ENCODE assay signal across 10 cellular contexts in the genomic region with DNA sequence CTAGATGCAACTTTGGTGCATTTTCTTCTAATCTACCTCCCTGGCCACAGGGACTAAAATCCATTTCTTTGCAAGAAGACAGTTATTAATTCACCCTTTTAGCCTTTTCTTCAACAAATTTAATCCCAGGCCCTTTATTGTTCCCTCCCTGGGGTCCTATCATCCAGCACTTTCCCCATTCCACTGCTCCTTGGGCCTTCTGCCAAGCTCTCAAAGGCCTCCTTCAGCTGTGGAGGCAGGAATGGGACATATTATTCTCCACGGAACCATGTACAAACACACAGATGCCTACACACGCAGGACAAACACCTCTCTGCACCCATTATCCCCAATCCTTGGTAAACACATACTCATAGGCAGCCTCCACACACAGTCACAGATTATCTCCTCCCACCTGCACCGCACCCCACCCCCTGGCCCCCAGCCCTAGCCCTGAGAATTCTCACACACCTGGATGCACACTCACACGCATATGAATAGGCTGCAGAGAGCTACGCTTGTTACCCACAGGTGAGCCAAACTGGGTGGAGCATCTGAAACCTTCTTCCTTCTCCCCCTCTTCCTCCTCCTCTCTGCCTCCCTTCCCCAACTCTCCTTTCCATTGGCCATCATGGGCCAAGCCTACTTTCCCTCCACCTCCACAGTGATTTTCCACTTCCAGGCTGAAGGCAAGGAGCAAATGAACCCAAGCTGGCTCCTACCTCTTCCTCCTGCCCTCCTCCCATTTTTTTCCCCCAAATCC. TPM values are rescaled to one million over a fixed set of nuclear protein-coding genes. Genes with fewer than 3 reads are reported as not detected.
DNase-seq lines count a peak whose midpoint lies in the region; ATAC-seq, FAIRE-seq and TF ChIP-seq lines count a peak whose summit lies in the region.
"Had no signal": no experiment of that assay in that cellular context is flagged by ENCODE, and none has a peak within 500 bp of the region (broad histone marks: within the 10 kb centered on the region; RNA-seq: fewer than 3 reads in every experiment).

No MANE protein-coding gene starts in this region.

- peak; percentile 87 for FAIRE-seq in keratinocyte (lab: Jason Lieb, UNC)

- H3K9me1 ChIP-seq in keratinocyte (ENCODE audit: control insufficient read depth, extremely low read depth, insufficient read depth, low read length): peaks cover 3% of the 10 kb centered on the region

- H3K9ac ChIP-seq in keratinocyte (ENCODE audit: control insufficient read depth, extremely low read depth, insufficient read depth, low read length): peak overlapping the region; percentile 9

- peak overlapping the region; percentile 17 for H3K4me2 ChIP-seq in keratinocyte (ENCODE audit: control insufficient read depth, extremely low read depth, insufficient read depth, low read depth, low read length)

- H3K27ac ChIP-seq in RWPE2 (ENCODE audit: poor library complexity, severe bottlenecking) (peak overlapping the region; percentile 69), keratinocyte (ENCODE audit: control insufficient read depth, insufficient read depth, low read length) (peak overlapping the region; percentile 51)

- no peaks in the 10 kb centered on the region for H3K9me3 Mint-ChIP-seq in activated CD4-positive, alpha-beta memory T cell treated with anti-CD3 and anti-CD28 coated beads, Interleukin-2, amount 10 ng/mL, durations not matched to agents 7 days and 5 days
- H3K9me3 Mint-ChIP-seq in activated CD4-positive, alpha-beta memory T cell treated with anti-CD3 and anti-CD28 coated beads for 36 hours: no peaks in the 10 kb centered on the region
- H3K9me3 Mint-ChIP-seq in stimulated activated naive B cell treated with anti-CD40 and anti-IgM and Interleukin-4, amounts not matched to agents 10 μg/mL and 1 μg/mL and 100 μg/mL, for 72 hours: no peaks in the 10 kb centered on the region

- H3K27me3 ChIP-seq in RWPE2 (ENCODE audit: insufficient read depth, poor library complexity, severe bottlenecking) (no peaks in the 10 kb centered on the region), keratinocyte (ENCODE audit: control insufficient read depth, extremely low read depth, insufficient read depth, low read length) (no peaks in the 10 kb centered on the region)

- H3K4me1 ChIP-seq in RWPE2 (ENCODE audit: insufficient read depth, poor library complexity, severe bottlenecking) (peaks cover 46% of the 10 kb centered on the region), keratinocyte (ENCODE audit: control insufficient read depth, extremely low read depth, insufficient read depth, low read length) (peaks cover 78% of the 10 kb centered on the region)

- no peak for DNase-seq in activated CD4-positive, alpha-beta memory T cell treated with anti-CD3 and anti-CD28 coated beads, Interleukin-2, amount 10 ng/mL, durations not matched to agents 7 days and 5 days
- no peak for DNase-seq in activated CD4-positive, alpha-beta memory T cell treated with anti-CD3 and anti-CD28 coated beads for 36 hours
- DNase-seq in RWPE2 (ENCODE audit: low spot score): no peak
- DNase-seq in keratinocyte (ENCODE audit: low read depth, low spot score): no peak
- DNase-seq in stimulated activated naive B cell treated with anti-CD40 and anti-IgM and Interleukin-4, amounts not matched to agents 10 μg/mL and 1 μg/mL and 100 μg/mL, for 72 hours: no peak
- DNase-seq in G401 (ENCODE audit: low spot score): no peak
- DNase-seq in inferior parietal cortex (ENCODE audit: extremely low spot score): no peak
- no peak for DNase-seq in RKO (ENCODE audit: low spot score)

- CTCF ChIA-PET in activated CD4-positive, alpha-beta memory T cell treated with anti-CD3 and anti-CD28 coated beads, Interleukin-2, amount 10 ng/mL, durations not matched to agents 7 days and 5 days (lab: Charles Lee): no interaction called here
- CTCF ChIA-PET in activated CD4-positive, alpha-beta memory T cell treated with anti-CD3 and anti-CD28 coated beads for 36 hours (lab: Charles Lee): no interaction called here

- no peak overlapping the region for H3K4me3 ChIP-seq in RWPE2 (ENCODE audit: severe bottlenecking)
- no peak overlapping the region for H3K4me3 ChIP-seq in keratinocyte (ENCODE audit: control insufficient read depth in 2 of 3, extremely low read depth in 1 of 3, insufficient read depth in 2 of 3, low read depth in 1 of 3, low read length in 3 of 3)
- H3K4me3 ChIP-seq: coronary artery had no signal

- dilution Hi-C loops in keratinocyte (cut with MboI; ENCODE audit: extremely low pct_ligation_motif_present, low sequenced_read_pairs): no loop called here

- H3K9me3 ChIP-seq in RWPE2 (ENCODE audit: severe bottlenecking): no peaks in the 10 kb centered on the region
- no peaks in the 10 kb centered on the region for H3K9me3 ChIP-seq in keratinocyte (ENCODE audit: control insufficient read depth, low read depth, low read length)

- peak overlapping the region; percentile 78 for H3K27ac Mint-ChIP-seq in activated CD4-positive, alpha-beta memory T cell treated with anti-CD3 and anti-CD28 coated beads, Interleukin-2, amount 10 ng/mL, durations not matched to agents 7 days and 5 days
- no peak overlapping the region for H3K27ac Mint-ChIP-seq in activated CD4-positive, alpha-beta memory T cell treated with anti-CD3 and anti-CD28 coated beads for 36 hours
- peak overlapping the region; percentile 20 for H3K27ac Mint-ChIP-seq in stimulated activated naive B cell treated with anti-CD40 and anti-IgM and Interleukin-4, amounts not matched to agents 10 μg/mL and 1 μg/mL and 100 μg/mL, for 72 hours

- H3K4me1 Mint-ChIP-seq in activated CD4-positive, alpha-beta memory T cell treated with anti-CD3 and anti-CD28 coated beads, Interleukin-2, amount 10 ng/mL, durations not matched to agents 7 days and 5 days: peaks cover 76% of the 10 kb centered on the region
- H3K4me1 Mint-ChIP-seq in activated CD4-positive, alpha-beta memory T cell treated with anti-CD3 and anti-CD28 coated beads for 36 hours (ENCODE audit: low read depth): peaks cover 60% of the 10 kb centered on the region
- peaks cover 54 to 74% of the 10 kb centered on the region in 2 donors for H3K4me1 Mint-ChIP-seq in stimulated activated naive B cell treated with anti-CD40 and anti-IgM and Interleukin-4, amounts not matched to agents 10 μg/mL and 1 μg/mL and 100 μg/mL, for 72 hours

- no peak overlapping the region for H2AFZ ChIP-seq in keratinocyte (ENCODE audit: control insufficient read depth, low read length)

- H3K36me3 ChIP-seq in RWPE2 (ENCODE audit: low read depth) (peaks cover 19% of the 10 kb centered on the region), keratinocyte (ENCODE audit: control insufficient read depth in 2 of 2, extremely low read depth in 1 of 2, insufficient read depth in 2 of 2, low read length in 2 of 2) (peaks cover 5 to 7% of the 10 kb centered on the region in 2 experiments)

- peaks cover 4% of the 10 kb centered on the region for H4K20me1 ChIP-seq in keratinocyte (ENCODE audit: control insufficient read depth, extremely low read depth, insufficient read depth, low read length)

- TF ChIP-seq CTCF in RWPE2 (IDR thresholded peaks at IDR 0.05; ENCODE audit: poor library complexity, severe bottlenecking): no peak
- no peak for TF ChIP-seq CTCF in keratinocyte (optimal IDR thresholded peaks at IDR 0.05 in 1 of 3, IDR thresholded peaks at IDR 0.05 in 1 of 3, conservative IDR thresholded peaks at IDR 0.05 in 1 of 3; ENCODE audit: extremely low read depth in 1 of 3, insufficient read depth in 2 of 3, low read length in 3 of 3)

- intact Hi-C loops in activated CD4-positive, alpha-beta memory T cell treated with anti-CD3 and anti-CD28 coated beads for 36 hours (cut with micrococcal nuclease): no loop called here

- H3K4me3 Mint-ChIP-seq in activated CD4-positive, alpha-beta memory T cell treated with anti-CD3 and anti-CD28 coated beads, Interleukin-2, amount 10 ng/mL, durations not matched to agents 7 days and 5 days: no peak overlapping the region
- H3K4me3 Mint-ChIP-seq in activated CD4-positive, alpha-beta memory T cell treated with anti-CD3 and anti-CD28 coated beads for 36 hours: no peak overlapping the region
- no peak overlapping the region for H3K4me3 Mint-ChIP-seq in stimulated activated naive B cell treated with anti-CD40 and anti-IgM and Interleukin-4, amounts not matched to agents 10 μg/mL and 1 μg/mL and 100 μg/mL, for 72 hours

- no peaks in the 10 kb centered on the region for H3K79me2 ChIP-seq in keratinocyte (ENCODE audit: control insufficient read depth, insufficient read depth, low read length)

- in situ Hi-C loops in G401 (cut with HindIII; ENCODE audit: low sequenced_read_pairs): no loop called here

- POLR2A ChIA-PET in activated CD4-positive, alpha-beta memory T cell treated with anti-CD3 and anti-CD28 coated beads, Interleukin-2, amount 10 ng/mL, durations not matched to agents 7 days and 5 days (lab: Charles Lee): interaction anchor here (1.3 kb wide), 1 partner anchor 21 kb away, joined by 3 read pairs; no protein-coding TSS in a partner anchor
- POLR2A ChIA-PET in activated CD4-positive, alpha-beta memory T cell treated with anti-CD3 and anti-CD28 coated beads for 36 hours (lab: Charles Lee): interaction anchor here (3.7 kb wide), 1 partner anchor 10 kb away, joined by 29 read pairs; a partner anchor contains a TSS

- peaks cover 42% of the 10 kb centered on the region for H3K36me3 Mint-ChIP-seq in activated CD4-positive, alpha-beta memory T cell treated with anti-CD3 and anti-CD28 coated beads, Interleukin-2, amount 10 ng/mL, durations not matched to agents 7 days and 5 days (ENCODE audit: low read depth)
- H3K36me3 Mint-ChIP-seq in activated CD4-positive, alpha-beta memory T cell treated with anti-CD3 and anti-CD28 coated beads for 36 hours: peaks cover 20% of the 10 kb centered on the region
- peaks cover 33 to 48% of the 10 kb centered on the region in 2 donors for H3K36me3 Mint-ChIP-seq in stimulated activated naive B cell treated with anti-CD40 and anti-IgM and Interleukin-4, amounts not matched to agents 10 μg/mL and 1 μg/mL and 100 μg/mL, for 72 hours

- no peaks in the 10 kb centered on the region for H3K27me3 Mint-ChIP-seq in activated CD4-positive, alpha-beta memory T cell treated with anti-CD3 and anti-CD28 coated beads, Interleukin-2, amount 10 ng/mL, durations not matched to agents 7 days and 5 days
- H3K27me3 Mint-ChIP-seq in activated CD4-positive, alpha-beta memory T cell treated with anti-CD3 and anti-CD28 coated beads for 36 hours: no peaks in the 10 kb centered on the region
- no peaks in the 10 kb centered on the region for H3K27me3 Mint-ChIP-seq in stimulated activated naive B cell treated with anti-CD40 and anti-IgM and Interleukin-4, amounts not matched to agents 10 μg/mL and 1 μg/mL and 100 μg/mL, for 72 hours

- no peak for ATAC-seq in RWPE2 (ENCODE audit: low read depth)
- no peak for ATAC-seq in stimulated activated naive B cell treated with anti-CD40 and anti-IgM and Interleukin-4, amounts not matched to agents 10 μg/mL and 1 μg/mL and 100 μg/mL, for 72 hours (replicated peaks)
- ATAC-seq: right cardiac atrium had no signal

RNA-seq across cellular contexts. Expression of a gene that starts 11.7 kb away (rescaled TPM):
- total RNA-seq in activated CD4-positive, alpha-beta memory T cell treated with anti-CD3 and anti-CD28 coated beads, Interleukin-2, amount 10 ng/mL, durations not matched to agents 7 days and 5 days: 100 to 1,000 TPM; 548 to 554 TPM
- 100 to 1,000 TPM; 597 to 607 TPM for total RNA-seq in activated CD4-positive, alpha-beta memory T cell treated with anti-CD3 and anti-CD28 coated beads for 36 hours
- polyA plus RNA-seq in keratinocyte: 678 to 787 TPM (median 709 TPM) in 3 replicates
- polyA plus RNA-seq in keratinocyte (2011; ENCODE audit: low read depth): 1,035 TPM
- 759 and 902 TPM in 2 replicates for polyA plus RNA-seq in keratinocyte (2011; cell fraction: cytosol; rRNA removed)
- 491 and 579 TPM in 2 replicates for polyA plus RNA-seq in keratinocyte (2011; cell fraction: nucleus; rRNA removed)
- polyA plus RNA-seq in keratinocyte (2012; ENCODE audit: low replicate concordance): 585 and 747 TPM in 2 replicates
- 343 to 569 TPM (median 417 TPM) in 3 replicates for polyA minus RNA-seq in keratinocyte
- polyA minus RNA-seq in keratinocyte (2011; cell fraction: cytosol; rRNA and poly(A)+ RNA removed): 337 TPM
- polyA minus RNA-seq in keratinocyte (2011; cell fraction: nucleus; rRNA and poly(A)+ RNA removed): 126 and 127 TPM in 2 replicates
- 27.1 and 49.8 TPM in 2 replicates for total RNA-seq in G401 (2014; rRNA removed; shearing (Covaris generic))

RNA-seq across cellular contexts. Expression of a gene that starts 13.7 kb away (rescaled TPM):
- total RNA-seq in activated CD4-positive, alpha-beta memory T cell treated with anti-CD3 and anti-CD28 coated beads, Interleukin-2, amount 10 ng/mL, durations not matched to agents 7 days and 5 days: 1 to 10 TPM; 1.0 to 1.3 TPM
- 1 to 10 TPM; 2.1 to 2.2 TPM for total RNA-seq in activated CD4-positive, alpha-beta memory T cell treated with anti-CD3 and anti-CD28 coated beads for 36 hours
- polyA plus RNA-seq in keratinocyte: 0.82 to 3.0 TPM (median 2.3 TPM) in 3 replicates
- 2.4 TPM for polyA plus RNA-seq in keratinocyte (2011; ENCODE audit: low read depth)
- 1.1 and 2.6 TPM in 2 replicates for polyA plus RNA-seq in keratinocyte (2011; cell fraction: cytosol; rRNA removed)
- 0.83 and 0.87 TPM in 2 replicates for polyA plus RNA-seq in keratinocyte (2011; cell fraction: nucleus; rRNA removed)
- 3.2 and 4.1 TPM in 2 replicates for polyA plus RNA-seq in keratinocyte (2012; ENCODE audit: low replicate concordance)
- 0.42 TPM in 1 of 3 replicates, not detected in the others for polyA minus RNA-seq in keratinocyte
- polyA minus RNA-seq in keratinocyte (2011; cell fraction: cytosol; rRNA and poly(A)+ RNA removed): not detected
- 0.39 TPM in 1 of 2 replicates, not detected in the other for polyA minus RNA-seq in keratinocyte (2011; cell fraction: nucleus; rRNA and poly(A)+ RNA removed)
- total RNA-seq in G401 (2014; rRNA removed; shearing (Covaris generic)): not detected in 2 replicates

RNA-seq across cellular contexts. Expression of a gene that starts 31.8 kb away (rescaled TPM):
- total RNA-seq in activated CD4-positive, alpha-beta memory T cell treated with anti-CD3 and anti-CD28 coated beads, Interleukin-2, amount 10 ng/mL, durations not matched to agents 7 days and 5 days: not detected
- total RNA-seq in activated CD4-positive, alpha-beta memory T cell treated with anti-CD3 and anti-CD28 coated beads for 36 hours: under 1 TPM in 1 of 2 experiments, not detected in 1; 0.05 TPM
- 4.2 to 6.0 TPM (median 5.8 TPM) in 3 replicates for polyA plus RNA-seq in keratinocyte
- 5.5 TPM for polyA plus RNA-seq in keratinocyte (2011; ENCODE audit: low read depth)
- polyA plus RNA-seq in keratinocyte (2011; cell fraction: cytosol; rRNA removed): 1.5 and 2.8 TPM in 2 replicates
- polyA plus RNA-seq in keratinocyte (2011; cell fraction: nucleus; rRNA removed): 16.7 and 20.7 TPM in 2 replicates
- 6.9 and 11.6 TPM in 2 replicates for polyA plus RNA-seq in keratinocyte (2012; ENCODE audit: low replicate concordance)
- 5.0 to 11.5 TPM (median 5.9 TPM) in 3 replicates for polyA minus RNA-seq in keratinocyte
- polyA minus RNA-seq in keratinocyte (2011; cell fraction: cytosol; rRNA and poly(A)+ RNA removed): 5.8 TPM
- polyA minus RNA-seq in keratinocyte (2011; cell fraction: nucleus; rRNA and poly(A)+ RNA removed): 13.3 and 13.9 TPM in 2 replicates
- not detected in 2 replicates for total RNA-seq in G401 (2014; rRNA removed; shearing (Covaris generic))

RNA-seq across cellular contexts. Expression of a gene that starts 40.4 kb away (rescaled TPM):
- total RNA-seq in activated CD4-positive, alpha-beta memory T cell treated with anti-CD3 and anti-CD28 coated beads, Interleukin-2, amount 10 ng/mL, durations not matched to agents 7 days and 5 days: not detected
- total RNA-seq in activated CD4-positive, alpha-beta memory T cell treated with anti-CD3 and anti-CD28 coated beads for 36 hours: not detected
- 0.31 to 0.57 TPM (median 0.41 TPM) in 3 replicates for polyA plus RNA-seq in keratinocyte
- not detected for polyA plus RNA-seq in keratinocyte (2011; ENCODE audit: low read depth)
- 0.30 and 0.38 TPM in 2 replicates for polyA plus RNA-seq in keratinocyte (2011; cell fraction: cytosol; rRNA removed)
- not detected in 2 replicates for polyA plus RNA-seq in keratinocyte (2011; cell fraction: nucleus; rRNA removed)
- polyA plus RNA-seq in keratinocyte (2012; ENCODE audit: low replicate concordance): 0.42 and 0.47 TPM in 2 replicates
- polyA minus RNA-seq in keratinocyte: 0.30 TPM in 1 of 3 replicates, not detected in the others
- not detected for polyA minus RNA-seq in keratinocyte (2011; cell fraction: cytosol; rRNA and poly(A)+ RNA removed)
- not detected in 2 replicates for polyA minus RNA-seq in keratinocyte (2011; cell fraction: nucleus; rRNA and poly(A)+ RNA removed)
- total RNA-seq in G401 (2014; rRNA removed; shearing (Covaris generic)): not detected in 2 replicates
- total RNA-seq: right cardiac atrium had no signal
- polyA plus RNA-seq: right cardiac atrium had no signal

RNA-seq across cellular contexts. Expression of a gene that starts 51.2 kb away (rescaled TPM):
- total RNA-seq in activated CD4-positive, alpha-beta memory T cell treated with anti-CD3 and anti-CD28 coated beads, Interleukin-2, amount 10 ng/mL, durations not matched to agents 7 days and 5 days: not detected
- not detected for total RNA-seq in activated CD4-positive, alpha-beta memory T cell treated with anti-CD3 and anti-CD28 coated beads for 36 hours
- polyA plus RNA-seq in keratinocyte: 0.48 to 1.5 TPM (median 0.56 TPM) in 3 replicates
- polyA plus RNA-seq in keratinocyte (2011; ENCODE audit: low read depth): 0.19 TPM
- 0.72 and 1.5 TPM in 2 replicates for polyA plus RNA-seq in keratinocyte (2011; cell fraction: cytosol; rRNA removed)
- 0.14 and 0.53 TPM in 2 replicates for polyA plus RNA-seq in keratinocyte (2011; cell fraction: nucleus; rRNA removed)
- polyA plus RNA-seq in keratinocyte (2012; ENCODE audit: low replicate concordance): 0.44 and 0.52 TPM in 2 replicates
- polyA minus RNA-seq in keratinocyte: 0.99 to 2.5 TPM (median 1.0 TPM) in 3 replicates
- not detected for polyA minus RNA-seq in keratinocyte (2011; cell fraction: cytosol; rRNA and poly(A)+ RNA removed)
- not detected in 2 replicates for polyA minus RNA-seq in keratinocyte (2011; cell fraction: nucleus; rRNA and poly(A)+ RNA removed)
- total RNA-seq in G401 (2014; rRNA removed; shearing (Covaris generic)): not detected in 2 replicates

Comparison
In these comparisons a context has a peak if more than half of its experiments do, and no peak if none do; other contexts are left out.
1. RNA of a gene that starts 11.7 kb away (total RNA-seq): 597 to 607 TPM in activated CD4-positive, alpha-beta memory T cell treated with anti-CD3 and anti-CD28 coated beads for 36 hours and 548 to 554 TPM in activated CD4-positive, alpha-beta memory T cell treated with anti-CD3 and anti-CD28 coated beads, Interleukin-2, amount 10 ng/mL, durations not matched to agents 7 days and 5 days; 27.1 to 49.8 TPM in G401; every median in the first group is over 10 times any median in the second.